In genomic region chr4:158821228-158822009, GRCh38 we compare ENCODE assay signal across 8 cellular contexts.
DNase-seq lines count a peak whose midpoint lies in the region; ATAC-seq lines count a peak whose summit lies in the region.

No MANE protein-coding gene starts in this region.

- H3K9me3 Mint-ChIP-seq in T-helper 1 cell treated with Interleukin-12 subunit alpha and Interleukin-12 subunit beta and Interleukin-4 antibody, amounts not matched to agents 30 μg/mL and 1 μg/mL, for 36 hours: no peaks in the 10 kb centered on the region

- ATAC-seq in GM18508 (IDR thresholded peaks at IDR 0.05; ENCODE audit: insufficient read depth, unreplicated experiment): peak; percentile 30
- ATAC-seq in GM21786 (IDR thresholded peaks at IDR 0.05; ENCODE audit: unreplicated experiment): peak; percentile 28
- no peak for ATAC-seq in GM19328 (IDR thresholded peaks at IDR 0.05; ENCODE audit: unreplicated experiment)

- no peak overlapping the region for H3K4me3 Mint-ChIP-seq in T-helper 1 cell treated with Interleukin-12 subunit alpha and Interleukin-12 subunit beta and Interleukin-4 antibody, amounts not matched to agents 30 μg/mL and 1 μg/mL, for 36 hours

- no peaks in the 10 kb centered on the region for H3K36me3 ChIP-seq in muscle layer of duodenum (ENCODE audit: control insufficient read depth in 1 of 2, insufficient read depth in 2 of 2, low read length in 2 of 2)

- peaks cover 72% of the 10 kb centered on the region for H3K4me1 Mint-ChIP-seq in T-helper 1 cell treated with Interleukin-12 subunit alpha and Interleukin-12 subunit beta and Interleukin-4 antibody, amounts not matched to agents 30 μg/mL and 1 μg/mL, for 36 hours (ENCODE audit: low read depth)

- no peaks in the 10 kb centered on the region for H3K9me3 ChIP-seq in muscle layer of duodenum (ENCODE audit: control insufficient read depth in 1 of 2, low read length in 2 of 2)

- peaks cover 2% of the 10 kb centered on the region for H3K36me3 Mint-ChIP-seq in T-helper 1 cell treated with Interleukin-12 subunit alpha and Interleukin-12 subunit beta and Interleukin-4 antibody, amounts not matched to agents 30 μg/mL and 1 μg/mL, for 36 hours (ENCODE audit: low read depth)

- DNase-seq in kidney glomerular epithelial cell (lab: John Stamatoyannopoulos, UW) (no peak), T-helper 9 cell (no peak), NCI-H2171 treated with DMSO at 0.1 percent for 48 hours (lab: John Stamatoyannopoulos, UW) (no peak)

- peak overlapping the region; percentile 21 for H3K27ac ChIP-seq in muscle layer of duodenum (ENCODE audit: low read length)

- peak overlapping the region; percentile 50 for H3K27ac Mint-ChIP-seq in T-helper 1 cell treated with Interleukin-12 subunit alpha and Interleukin-12 subunit beta and Interleukin-4 antibody, amounts not matched to agents 30 μg/mL and 1 μg/mL, for 36 hours

- no peaks in the 10 kb centered on the region for H3K27me3 Mint-ChIP-seq in T-helper 1 cell treated with Interleukin-12 subunit alpha and Interleukin-12 subunit beta and Interleukin-4 antibody, amounts not matched to agents 30 μg/mL and 1 μg/mL, for 36 hours (ENCODE audit: low read depth)

- H3K27me3 ChIP-seq in muscle layer of duodenum (ENCODE audit: low read depth, low read length): no peaks in the 10 kb centered on the region

- peaks cover 23 to 40% of the 10 kb centered on the region in 2 donors for H3K4me1 ChIP-seq in muscle layer of duodenum (ENCODE audit: control insufficient read depth in 1 of 2, insufficient read depth in 2 of 2, low read length in 2 of 2)

- H3K4me3 ChIP-seq in muscle layer of duodenum (ENCODE audit: low read depth in 1 of 2, low read length in 2 of 2): no peak overlapping the region
